10 cellular contexts compared by ENCODE assay signal in genomic region chr5:107869459-107870115, GRCh38.
DNase-seq lines count a peak whose midpoint lies in the region; ATAC-seq lines count a peak whose summit lies in the region.
"Had no signal": no experiment of that assay in that cellular context is flagged by ENCODE, and none has a peak within 500 bp of the region (broad histone marks: within the 10 kb centered on the region; RNA-seq: fewer than 3 reads in every experiment).

No MANE protein-coding gene starts in this region.

- H3K9ac ChIP-seq in adipocyte (ENCODE audit: low read length): no peak overlapping the region

- H3K4me1 ChIP-seq in adipocyte (ENCODE audit: control insufficient read depth, insufficient read depth, low read length): peaks cover 11% of the 10 kb centered on the region

- H3K4me3 ChIP-seq in adipocyte (ENCODE audit: low read length): no peak overlapping the region
- H3K4me3 ChIP-seq: SK-N-MC had no signal

- DNase-seq in SIG-M5 treated with dmso at 0.1 percent for 504 hours (lab: John Stamatoyannopoulos, UW; ENCODE audit: unreplicated experiment) (peak; percentile 12), SIG-M5 (lab: John Stamatoyannopoulos, UW) (no peak), adipocyte (ENCODE audit: low read depth) (peak; percentile 69), glomerular visceral epithelial cell (ENCODE audit: extremely low spot score) (peak; percentile 59), NCI-H1092 treated with DMSO at 0.1 percent for 48 hours (lab: John Stamatoyannopoulos, UW) (no peak)
- DNase-seq in activated T-cell treated with anti-CD3 and anti-CD28 coated beads, Interleukin-2, amount 50 U/mL, for 1 hour: no peak
- no peak for DNase-seq in activated naive CD4-positive, alpha-beta T cell (lab: John Stamatoyannopoulos, UW)
- DNase-seq: activated CD8-positive, alpha-beta memory T cell treated with anti-CD3 and anti-CD28 coated beads for 24 hours had no signal

- no peaks in the 10 kb centered on the region for H3K9me3 ChIP-seq in adipocyte (ENCODE audit: control insufficient read depth, low read length)

- H3K27me3 ChIP-seq in adipocyte (replicated peaks; ENCODE audit: control insufficient read depth, insufficient read depth, low read length): no peaks in the 10 kb centered on the region

- no peak for ATAC-seq in GM21529 (IDR thresholded peaks at IDR 0.05; ENCODE audit: unreplicated experiment)

- H3K36me3 ChIP-seq in adipocyte (ENCODE audit: control insufficient read depth, insufficient read depth, low read length, severe bottlenecking): no peaks in the 10 kb centered on the region

Comparison
In these comparisons a context has a peak if more than half of its experiments do, and no peak if none do; other contexts are left out.
1. DNase-seq: peak in SIG-M5 treated with dmso at 0.1 percent for 504 hours (single experiment), adipocyte (single experiment) and glomerular visceral epithelial cell (single experiment); none in SIG-M5 (single experiment), activated T-cell treated with anti-CD3 and anti-CD28 coated beads, Interleukin-2, amount 50 U/mL, for 1 hour (single experiment), NCI-H1092 treated with DMSO at 0.1 percent for 48 hours (single experiment) and activated naive CD4-positive, alpha-beta T cell (0 of 4).